ENCODE assay signal across 14 cellular contexts in the genomic region with DNA sequence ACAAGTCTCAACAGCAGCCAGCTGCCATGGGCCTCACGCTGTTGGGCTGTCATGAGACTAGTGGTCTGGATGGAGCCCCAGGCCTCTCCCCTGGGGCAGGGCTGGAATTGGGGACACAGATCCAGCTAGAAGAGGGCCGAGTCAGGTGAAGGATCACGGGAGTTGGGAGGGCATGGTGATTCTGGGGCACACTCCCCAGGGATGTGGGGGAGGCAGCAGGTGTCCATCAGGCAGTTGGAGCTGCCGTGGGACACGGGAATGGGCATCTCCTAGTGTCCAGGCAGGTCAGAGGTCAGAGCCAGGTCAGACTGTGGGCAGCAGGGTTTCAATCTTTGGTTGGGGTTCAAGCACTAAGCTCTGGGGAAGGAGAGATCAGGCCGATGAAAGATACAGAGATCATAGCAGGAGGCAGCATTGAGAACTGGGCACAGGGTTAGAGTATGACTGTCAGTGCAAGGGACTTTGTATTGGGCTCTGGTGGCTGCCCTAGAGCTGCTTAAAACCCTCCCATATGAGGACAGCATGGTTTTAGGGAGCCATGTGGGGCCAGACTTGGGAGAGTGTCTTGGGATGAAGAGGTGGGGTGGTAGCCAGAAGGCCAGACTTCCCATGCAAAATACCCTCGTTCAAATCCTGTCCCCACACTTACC. TPM values are rescaled to one million over a fixed set of nuclear protein-coding genes. Genes with fewer than 3 reads are reported as not detected.
DNase-seq lines count a peak whose midpoint lies in the region; ATAC-seq, FAIRE-seq and TF ChIP-seq lines count a peak whose summit lies in the region.
"Had no signal": no experiment of that assay in that cellular context is flagged by ENCODE, and none has a peak within 500 bp of the region (broad histone marks: within the 10 kb centered on the region; RNA-seq: fewer than 3 reads in every experiment).

No MANE protein-coding gene starts in this region.

- TF ChIP-seq CTCF in OCI-LY1 (IDR thresholded peaks at IDR 0.05; ENCODE audit: low read length) (no peak), fibroblast of lung (conservative IDR thresholded peaks at IDR 0.05 in 1 of 2, IDR thresholded peaks at IDR 0.05 in 1 of 2; ENCODE audit: low read depth in 1 of 2, low read length in 2 of 2) (no peak), lower lobe of right lung (IDR thresholded peaks at IDR 0.05) (no peak)

- ATAC-seq in lower lobe of right lung: no peak
- no peak for ATAC-seq in HG02840 (IDR thresholded peaks at IDR 0.05; ENCODE audit: low FRiP score, unreplicated experiment)

- H2AFZ ChIP-seq in OCI-LY1 (ENCODE audit: low read length): no peak overlapping the region
- peak overlapping the region; percentile 79 for H2AFZ ChIP-seq in fibroblast of lung (ENCODE audit: low read length)

- no peaks in the 10 kb centered on the region for H4K20me1 ChIP-seq in OCI-LY1 (ENCODE audit: insufficient read depth, low read length)
- no peaks in the 10 kb centered on the region for H4K20me1 ChIP-seq in fibroblast of lung (ENCODE audit: control insufficient read depth, extremely low read depth, insufficient read depth, low read length)

- H3K27me3 ChIP-seq in OCI-LY1 (ENCODE audit: insufficient read depth, low read length): no peaks in the 10 kb centered on the region
- H3K27me3 ChIP-seq in fibroblast of lung (ENCODE audit: control insufficient read depth, insufficient read depth, low read length): no peaks in the 10 kb centered on the region
- no peaks in the 10 kb centered on the region for H3K27me3 ChIP-seq in lower lobe of right lung (ENCODE audit: low read depth)
- no peaks in the 10 kb centered on the region for H3K27me3 ChIP-seq in small intestine (ENCODE audit: control insufficient read depth in 2 of 2, insufficient read depth in 2 of 2, low read length in 2 of 2)

- H3K9ac ChIP-seq in OCI-LY1 (ENCODE audit: low read length): no peak overlapping the region
- H3K9ac ChIP-seq in fibroblast of lung (ENCODE audit: insufficient read depth, low read length): peak overlapping the region; percentile 44

- H3K9me3 ChIP-seq in OCI-LY1 (ENCODE audit: low read length) (no peaks in the 10 kb centered on the region), fibroblast of lung (ENCODE audit: control insufficient read depth, insufficient read depth, low read depth, low read length) (no peaks in the 10 kb centered on the region), lower lobe of right lung (no peaks in the 10 kb centered on the region), small intestine (ENCODE audit: control insufficient read depth, low read depth) (no peaks in the 10 kb centered on the region)

- H3F3A ChIP-seq in OCI-LY1 (ENCODE audit: insufficient read depth, low read length): no peaks in the 10 kb centered on the region

- DNase-seq in fibroblast of lung (ENCODE audit: low read depth in 2 of 2) (no peak), lower lobe of right lung (no peak), small intestine (no peak), Kasumi-1 (lab: John Stamatoyannopoulos, UW) (no peak), foreskin melanocyte (no peak), ureter (ENCODE audit: low spot score) (no peak)
- DNase-seq: activated effector memory CD4-positive, alpha-beta T cell treated with Interleukin-2 at 50 U/mL for 16 hours; cortex of kidney; KG1; NCI-H1417 treated with DMSO at 0.1 percent for 48 hours; NCI-H446 treated with DMSO at 0.1 percent for 48 hours; WERI-Rb-1 had no signal

- H3K4me3 ChIP-seq in OCI-LY1 (ENCODE audit: low read depth, low read length, poor library complexity, severe bottlenecking): peak overlapping the region; percentile 30
- peak overlapping the region in 1 of 4 experiments; percentile 38 for H3K4me3 ChIP-seq in fibroblast of lung (replicated peaks in 1 of 4; ENCODE audit: control extremely low read depth in 1 of 4, insufficient read depth in 1 of 4, low read depth in 3 of 4, low read length in 4 of 4)
- no peak overlapping the region for H3K4me3 ChIP-seq in lower lobe of right lung
- peak overlapping the region in 1 of 2 donors; percentile 34 for H3K4me3 ChIP-seq in small intestine (ENCODE audit: low read depth in 1 of 2, low read length in 2 of 2)

- no peaks in the 10 kb centered on the region for H3K9me2 ChIP-seq in OCI-LY1 (ENCODE audit: low read depth, low read length)

- FAIRE-seq in small intestine (lab: Jason Lieb, UNC): no peak

- intact Hi-C loops in lower lobe of right lung (cut with DNase I): no loop called here

- H3K27ac ChIP-seq in OCI-LY1 (ENCODE audit: low read depth, low read length, poor library complexity, severe bottlenecking): no peak overlapping the region
- peak overlapping the region; percentile 74 for H3K27ac ChIP-seq in fibroblast of lung (ENCODE audit: insufficient read depth, low read length)
- H3K27ac ChIP-seq in lower lobe of right lung: peak overlapping the region; percentile 56
- peak overlapping the region; percentile 75 to 95 for H3K27ac ChIP-seq in small intestine (ENCODE audit: low read depth in 1 of 2, low read length in 1 of 2)
- H3K27ac ChIP-seq: WERI-Rb-1 had no signal

- H3K4me1 ChIP-seq in OCI-LY1 (ENCODE audit: insufficient read depth, low read length, severe bottlenecking) (peaks cover 34% of the 10 kb centered on the region), fibroblast of lung (ENCODE audit: control insufficient read depth, extremely low read depth, insufficient read depth, low read length) (peaks cover 8% of the 10 kb centered on the region), lower lobe of right lung (no peaks in the 10 kb centered on the region), small intestine (ENCODE audit: control insufficient read depth in 2 of 2, insufficient read depth in 1 of 2, low read depth in 1 of 2, low read length in 1 of 2) (peaks cover 0 to 4% of the 10 kb centered on the region in 2 donors)

- peak overlapping the region; percentile 43; the same call in 1 of the 2 replicates for H3K4me2 ChIP-seq in OCI-LY1 (ENCODE audit: low read length)
- H3K4me2 ChIP-seq in fibroblast of lung (ENCODE audit: extremely low read depth, insufficient read depth, low read length): peak overlapping the region; percentile 28

- 38 to 54% (median 38%) methylated on average over 7 of the region's 7 CpGs for WGBS in small intestine, 3 donors

- H3K36me3 ChIP-seq in OCI-LY1 (ENCODE audit: insufficient read depth, low read length): no peaks in the 10 kb centered on the region
- H3K36me3 ChIP-seq in fibroblast of lung (ENCODE audit: control insufficient read depth, insufficient read depth, low read length): no peaks in the 10 kb centered on the region
- H3K36me3 ChIP-seq in lower lobe of right lung: no peaks in the 10 kb centered on the region
- H3K36me3 ChIP-seq in small intestine (ENCODE audit: control insufficient read depth in 2 of 2, insufficient read depth in 2 of 2, low read length in 2 of 2): no peaks in the 10 kb centered on the region
- H3K36me3 ChIP-seq: WERI-Rb-1 had no signal

- H3K79me2 ChIP-seq in OCI-LY1 (ENCODE audit: insufficient read depth, low read length) (no peaks in the 10 kb centered on the region), fibroblast of lung (ENCODE audit: control insufficient read depth, insufficient read depth, low read length) (no peaks in the 10 kb centered on the region)

RNA-seq across cellular contexts. Expression of a gene that starts 59.2 kb away (rescaled TPM):
- total RNA-seq in fibroblast of lung (3.1 and 5.3 TPM in 2 replicates), lower lobe of right lung (13.5 TPM), ureter (11.9 TPM)
- polyA plus RNA-seq in fibroblast of lung (0.31 and 0.38 TPM in 2 replicates), small intestine (1 to 10 TPM; 3.8 to 8.7 (median 4.2) TPM)
- 0.64 and 0.86 TPM in 2 replicates for polyA plus RNA-seq in fibroblast of lung (2012)
- polyA minus RNA-seq in fibroblast of lung (ENCODE audit: low replicate concordance): 0.93 and 10.3 TPM in 2 replicates
